ENCODE assay signal across 8 cellular contexts in the genomic region with DNA sequence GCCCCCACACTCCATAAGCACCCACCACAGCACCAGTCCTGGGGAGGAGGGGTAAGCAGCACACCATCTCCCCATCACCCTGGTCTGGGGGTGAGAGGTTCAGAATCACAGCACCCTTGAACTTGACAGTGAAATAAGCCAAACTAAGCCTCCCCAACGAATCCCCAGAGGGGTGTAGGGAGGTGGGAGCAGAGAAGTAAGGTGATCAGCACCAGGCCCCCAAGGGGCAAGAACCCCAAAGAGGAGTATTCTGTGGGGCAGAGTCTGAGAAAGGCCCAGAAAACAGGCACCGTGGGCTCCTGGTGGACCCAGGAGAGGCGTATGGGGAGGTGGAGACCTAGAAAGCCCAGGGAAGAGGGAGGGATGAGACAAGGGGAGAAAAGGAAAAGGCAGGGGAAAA. TPM values are rescaled to one million over a fixed set of nuclear protein-coding genes. Genes with fewer than 3 reads are reported as not detected.
DNase-seq lines count a peak whose midpoint lies in the region; ATAC-seq and TF ChIP-seq lines count a peak whose summit lies in the region.

No MANE protein-coding gene starts in this region.

- peaks cover 27% of the 10 kb centered on the region for H3K4me1 ChIP-seq in ACC112 (ENCODE audit: control insufficient read depth, insufficient read depth, low read length, unreplicated experiment)
- H3K4me1 ChIP-seq in Karpas-422 (ENCODE audit: low read length) = peaks cover 69% of the 10 kb centered on the region
- H3K4me1 ChIP-seq in colonic mucosa = peaks cover 23% of the 10 kb centered on the region
- H3K4me1 ChIP-seq in BE2C = peaks cover 20% of the 10 kb centered on the region

- H3K36me3 Mint-ChIP-seq in natural killer cell = no peaks in the 10 kb centered on the region

- no peak for TF ChIP-seq CTCF in colonic mucosa (IDR thresholded peaks at IDR 0.05)
- TF ChIP-seq CTCF in natural killer cell (IDR thresholded peaks at IDR 0.05) = no peak
- no peak for TF ChIP-seq CTCF in BE2C (IDR thresholded peaks at IDR 0.05; ENCODE audit: low read depth, low read length)

- H3K27me3 ChIP-seq in ACC112 (ENCODE audit: insufficient read depth, low read length) (no peaks in the 10 kb centered on the region), Karpas-422 (ENCODE audit: low read length) (no peaks in the 10 kb centered on the region), colonic mucosa (no peaks in the 10 kb centered on the region), BE2C (no peaks in the 10 kb centered on the region)

- H3K4me3 ChIP-seq in ACC112 (ENCODE audit: low read depth, low read length) = peak overlapping the region; percentile 82
- H3K4me3 ChIP-seq in Karpas-422 (ENCODE audit: low read length) = peak overlapping the region; percentile 88
- peak overlapping the region; percentile 44 for H3K4me3 ChIP-seq in colonic mucosa
- H3K4me3 ChIP-seq in BE2C (ENCODE audit: low read depth, low read length) = no peak overlapping the region

- H3K27ac ChIP-seq in ACC112 (ENCODE audit: low read depth, low read length) = peak overlapping the region; percentile 70
- H3K27ac ChIP-seq in Karpas-422 (ENCODE audit: low read length) = peak overlapping the region; percentile 82
- H3K27ac ChIP-seq in colonic mucosa = peak overlapping the region; percentile 86

- no peaks in the 10 kb centered on the region for H3K27me3 Mint-ChIP-seq in natural killer cell (ENCODE audit: low read depth in 2 of 2)

- peak overlapping the region; percentile 95 for H3K4me2 ChIP-seq in Karpas-422 (ENCODE audit: low read depth, low read length, poor library complexity, severe bottlenecking)

- H3K4me1 Mint-ChIP-seq in natural killer cell = peaks cover 68 to 74% of the 10 kb centered on the region in 2 donors

- H3K9ac ChIP-seq in Karpas-422 (ENCODE audit: low read length) (peak overlapping the region; percentile 91), colonic mucosa (ENCODE audit: low read depth in 2 of 2, low read length in 2 of 2) (peak overlapping the region; percentile 88 to 91)

- H3K79me2 ChIP-seq in ACC112 (ENCODE audit: control insufficient read depth, insufficient read depth, low read length, unreplicated experiment) (peaks cover 71% of the 10 kb centered on the region), Karpas-422 (ENCODE audit: low read length) (peaks cover 97% of the 10 kb centered on the region)

- peak; percentile 62 for DNase-seq in Karpas-422
- DNase-seq in colonic mucosa = no peak
- no peak for DNase-seq in natural killer cell
- DNase-seq in BE2C = no peak
- DNase-seq in NCI-H526 treated with DMSO at 0.1 percent for 48 hours (lab: John Stamatoyannopoulos, UW) = no peak

- H3K9me3 ChIP-seq in Karpas-422 (ENCODE audit: low read length) (no peaks in the 10 kb centered on the region), colonic mucosa (no peaks in the 10 kb centered on the region), BE2C (no peaks in the 10 kb centered on the region)

- H2AFZ ChIP-seq in ACC112 (ENCODE audit: low read length, unreplicated experiment) (no peak overlapping the region), Karpas-422 (ENCODE audit: low read length) (no peak overlapping the region)

- H4K20me1 ChIP-seq in Karpas-422 (ENCODE audit: insufficient read depth, low read depth, low read length) = peaks cover 69% of the 10 kb centered on the region

- peak overlapping the region; percentile 81 for H3K4me3 Mint-ChIP-seq in natural killer cell

- peak overlapping the region; percentile 93 to 94 for H3K27ac Mint-ChIP-seq in natural killer cell

- ATAC-seq in natural killer cell = no peak
- ATAC-seq in GM19455 (IDR thresholded peaks at IDR 0.05; ENCODE audit: unreplicated experiment) = no peak
- ATAC-seq in HG03378 (IDR thresholded peaks at IDR 0.05; ENCODE audit: unreplicated experiment) = no peak

- intact Hi-C loops in colonic mucosa (cut with DNase I) = loop anchor here (5.0 kb wide), 1 partner anchor 456 kb away; no protein-coding TSS in a partner anchor
- intact Hi-C loops in natural killer cell (cut with micrococcal nuclease) = loop anchor here (5.0 kb wide), 1 partner anchor 421 kb away; the partner anchor contains the start of gene FCHSD2

- no peaks in the 10 kb centered on the region for H3K9me2 ChIP-seq in Karpas-422 (replicated peaks; ENCODE audit: insufficient read depth, low read length)

- H3K36me3 ChIP-seq in ACC112 (ENCODE audit: insufficient read depth, low read length) (no peaks in the 10 kb centered on the region; the same call in 1 of the 2 replicates), Karpas-422 (ENCODE audit: insufficient read depth, low read length) (no peaks in the 10 kb centered on the region; the same call in 1 of the 2 replicates), colonic mucosa (no peaks in the 10 kb centered on the region), BE2C (no peaks in the 10 kb centered on the region)

- no peaks in the 10 kb centered on the region for H3K9me3 Mint-ChIP-seq in natural killer cell

RNA-seq across cellular contexts. Expression of gene ARAP1, which starts 30.9 kb away (rescaled TPM):
- 76.1 and 103 TPM in 2 replicates for total RNA-seq in Karpas-422 (2014; rRNA removed; shearing (Covaris generic); ENCODE audit: low replicate concordance)
- total RNA-seq in colonic mucosa (10 to 100 TPM; 70.4 to 89.8 TPM), natural killer cell (100 to 1,000 TPM; 293 to 327 (median 296) TPM)
- polyA plus RNA-seq in BE2C (2012; ENCODE audit: insufficient read depth, insufficient read length, low read depth) = 43.3 TPM

RNA-seq across cellular contexts. Expression of gene PDE2A, which starts 47.1 kb away (rescaled TPM):
- total RNA-seq in Karpas-422 (2014; rRNA removed; shearing (Covaris generic); ENCODE audit: low replicate concordance) = 1.8 and 10.4 TPM in 2 replicates
- 1 to 10 TPM; 5.6 to 8.9 TPM for total RNA-seq in colonic mucosa
- total RNA-seq in natural killer cell = 10 to 100 TPM in 1 of 3 donors, 1 to 10 TPM in 2; 8.7 to 11.9 (median 9.0) TPM
- polyA plus RNA-seq in BE2C (2012; ENCODE audit: insufficient read depth, insufficient read length, low read depth) = 298 TPM
